Comparison of ENCODE assay signal across 22 cellular contexts in the genomic region with DNA sequence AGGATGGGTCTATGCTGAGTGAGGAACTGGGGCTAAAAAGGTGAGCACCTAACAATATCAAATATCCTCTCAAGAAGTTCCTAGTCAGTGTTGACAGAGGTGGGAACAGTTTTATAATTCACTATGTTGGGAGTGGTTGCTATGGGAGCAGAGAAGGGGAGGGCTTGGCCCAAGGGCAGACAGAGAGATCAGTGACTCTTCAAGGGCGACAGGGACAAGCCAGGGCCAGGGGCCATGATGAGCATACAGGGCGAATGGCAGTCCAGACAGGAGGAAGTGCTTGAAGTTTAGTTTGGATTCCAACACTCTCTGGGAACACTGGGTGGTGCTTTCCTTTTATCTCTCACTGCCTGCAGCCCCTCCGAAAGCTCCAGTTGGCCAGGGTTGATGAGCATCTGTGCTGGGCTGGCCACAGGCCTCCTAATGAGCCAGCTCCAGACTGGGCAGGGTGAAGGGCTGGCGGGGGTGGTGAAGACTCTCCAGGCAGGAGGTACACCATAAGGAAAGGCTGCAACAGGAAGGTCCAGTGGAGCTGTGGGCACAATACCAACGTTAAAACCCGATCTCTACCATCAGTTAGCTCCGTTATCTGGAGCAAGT.
"Had no signal": no experiment of that assay in that cellular context is flagged by ENCODE, and none has a peak within 500 bp of the region (broad histone marks: within the 10 kb centered on the region; RNA-seq: fewer than 3 reads in every experiment).

No MANE protein-coding gene starts in this region.

- H3K4me3 ChIP-seq: body of pancreas, dorsolateral prefrontal cortex, hepatocyte, pancreas, smooth muscle cell, stomach had no signal

- H3K36me3 ChIP-seq: pancreas, stomach had no signal

- H3K27ac ChIP-seq: body of pancreas, dorsolateral prefrontal cortex, epithelial cell of prostate, foreskin keratinocyte, hepatocyte, pancreas, stomach had no signal

- H3K4me2 ChIP-seq: hepatocyte, smooth muscle cell had no signal

- H3K4me3 Mint-ChIP-seq: activated CD4-positive, alpha-beta T cell treated with anti-CD3 and anti-CD28 coated beads, Interleukin-2, amount 10 ng/mL, durations not matched to agents 24 days and 14 days; activated CD8-positive, alpha-beta T cell treated with anti-CD3 and anti-CD28 coated beads, Interleukin-2, amount 10 ng/mL, durations not matched to agents 7 days and 5 days; activated naive CD8-positive, alpha-beta T cell treated with anti-CD3 and anti-CD28 coated beads, Interleukin-2, amount 10 ng/mL, durations not matched to agents 7 days and 5 days; activated T-cell treated with anti-CD3 and anti-CD28 coated beads, Interleukin-2, amount 50 U/mL, for 24 hours; endodermal cell; stimulated activated effector memory CD8-positive, alpha-beta T cell treated with anti-CD3 and anti-CD28 coated beads, Interleukin-12 subunit alpha, Interleukin-12 subunit beta, amount 100 ng/mL, for 72 hours had no signal

- H3K9me3 Mint-ChIP-seq: endodermal cell had no signal

- H2AFZ ChIP-seq: hepatocyte had no signal

- H3K27me3 ChIP-seq: body of pancreas, foreskin keratinocyte, hepatocyte, pancreas had no signal

- ATAC-seq: activated CD8-positive, alpha-beta T cell treated with anti-CD3 and anti-CD28 coated beads, Interleukin-2, amount 10 ng/mL, durations not matched to agents 7 days and 5 days; body of pancreas; foreskin keratinocyte; left lobe of liver; pancreas; sciatic nerve; stimulated activated effector memory CD8-positive, alpha-beta T cell treated with anti-CD3 and anti-CD28 coated beads, Interleukin-12 subunit alpha, Interleukin-12 subunit beta, amount 100 ng/mL, for 72 hours had no signal

- H3K4me1 Mint-ChIP-seq: activated CD4-positive, alpha-beta T cell treated with anti-CD3 and anti-CD28 coated beads, Interleukin-2, amount 10 ng/mL, durations not matched to agents 24 days and 14 days; activated naive CD8-positive, alpha-beta T cell treated with anti-CD3 and anti-CD28 coated beads, Interleukin-2, amount 10 ng/mL, durations not matched to agents 7 days and 5 days; naive B cell; stimulated activated effector memory CD8-positive, alpha-beta T cell treated with anti-CD3 and anti-CD28 coated beads, Interleukin-12 subunit alpha, Interleukin-12 subunit beta, amount 100 ng/mL, for 72 hours had no signal

- DNase-seq: activated CD4-positive, alpha-beta T cell treated with anti-CD3 and anti-CD28 coated beads, Interleukin-2, amount 10 ng/mL, durations not matched to agents 24 days and 14 days; activated CD4-positive, CD25-positive, alpha-beta regulatory T cell; activated CD8-positive, alpha-beta T cell treated with anti-CD3 and anti-CD28 coated beads, Interleukin-2, amount 10 ng/mL, durations not matched to agents 7 days and 5 days; activated naive CD4-positive, alpha-beta T cell treated with Interleukin-2 at 50 U/mL for 16 hours; activated naive CD8-positive, alpha-beta T cell treated with anti-CD3 and anti-CD28 coated beads, Interleukin-2, amount 10 ng/mL, durations not matched to agents 7 days and 5 days; activated T-cell treated with anti-CD3 and anti-CD28 coated beads, Interleukin-2, amount 50 U/mL, for 24 hours; body of pancreas; endodermal cell; foreskin keratinocyte; naive B cell; pancreas; stimulated activated CD4-positive, alpha-beta T cell treated with anti-CD3 and anti-CD28 coated beads, Interleukin-4, amount 100 ng/mL, for 24 hours; stomach; trophoblast cell had no signal

- H3K9me3 ChIP-seq: body of pancreas, pancreas had no signal

- H3K27ac Mint-ChIP-seq: activated CD4-positive, alpha-beta T cell treated with anti-CD3 and anti-CD28 coated beads, Interleukin-2, amount 10 ng/mL, durations not matched to agents 24 days and 14 days; activated CD8-positive, alpha-beta T cell treated with anti-CD3 and anti-CD28 coated beads, Interleukin-2, amount 10 ng/mL, durations not matched to agents 7 days and 5 days; activated naive CD8-positive, alpha-beta T cell treated with anti-CD3 and anti-CD28 coated beads, Interleukin-2, amount 10 ng/mL, durations not matched to agents 7 days and 5 days; activated T-cell treated with anti-CD3 and anti-CD28 coated beads, Interleukin-2, amount 50 U/mL, for 24 hours; activated T-helper 2 cell treated with anti-CD3 and anti-CD28 coated beads, Interferon-gamma antibody, Interleukin-2, Interleukin-4, amounts not matched to agents 10 μg/mL and 5 μg/mL and 100 μg/mL, durations not matched to agents 14 hours and 24 hours and 36 hours; endodermal cell; stimulated activated effector memory CD8-positive, alpha-beta T cell treated with anti-CD3 and anti-CD28 coated beads, Interleukin-12 subunit alpha, Interleukin-12 subunit beta, amount 100 ng/mL, for 72 hours had no signal

- H3K36me3 Mint-ChIP-seq: activated naive CD8-positive, alpha-beta T cell treated with anti-CD3 and anti-CD28 coated beads, Interleukin-2, amount 10 ng/mL, durations not matched to agents 7 days and 5 days; naive B cell; stimulated activated effector memory CD8-positive, alpha-beta T cell treated with anti-CD3 and anti-CD28 coated beads, Interleukin-12 subunit alpha, Interleukin-12 subunit beta, amount 100 ng/mL, for 72 hours had no signal
